ENCODE assay signal across 1 cellular context in the genomic region with DNA sequence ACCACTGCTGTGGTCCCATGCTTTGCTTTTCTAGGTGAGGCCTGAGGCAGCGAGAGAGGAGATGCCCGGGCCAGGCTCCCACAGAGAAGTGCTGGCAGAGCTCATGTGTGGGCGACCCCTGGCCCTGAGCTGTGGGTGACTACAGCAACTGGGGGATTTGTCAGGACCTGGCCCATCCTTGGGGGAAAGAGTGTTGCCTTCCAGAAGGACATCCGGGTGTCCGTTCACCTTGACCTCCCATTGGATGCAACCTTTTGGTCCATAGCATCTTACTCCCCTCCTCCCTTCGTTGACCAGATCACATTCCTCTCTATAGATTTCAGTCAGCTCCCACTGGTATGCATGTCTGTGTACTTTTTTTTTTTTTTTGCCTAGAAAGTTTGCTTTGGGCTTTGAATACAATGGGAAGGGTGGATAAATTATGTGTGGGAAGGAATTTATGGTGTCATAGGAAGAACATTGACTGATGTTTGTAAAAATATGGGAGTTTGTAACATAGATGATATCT.
TF ChIP-seq lines count a peak whose summit lies in the region.

No MANE protein-coding gene starts in this region.

TF ChIP-seq in GM23338, 12 proteins besides CTCF, POLR2A, EP300 and RAD21 (continued from another document):
- TF ChIP-seq, protein P1, sequence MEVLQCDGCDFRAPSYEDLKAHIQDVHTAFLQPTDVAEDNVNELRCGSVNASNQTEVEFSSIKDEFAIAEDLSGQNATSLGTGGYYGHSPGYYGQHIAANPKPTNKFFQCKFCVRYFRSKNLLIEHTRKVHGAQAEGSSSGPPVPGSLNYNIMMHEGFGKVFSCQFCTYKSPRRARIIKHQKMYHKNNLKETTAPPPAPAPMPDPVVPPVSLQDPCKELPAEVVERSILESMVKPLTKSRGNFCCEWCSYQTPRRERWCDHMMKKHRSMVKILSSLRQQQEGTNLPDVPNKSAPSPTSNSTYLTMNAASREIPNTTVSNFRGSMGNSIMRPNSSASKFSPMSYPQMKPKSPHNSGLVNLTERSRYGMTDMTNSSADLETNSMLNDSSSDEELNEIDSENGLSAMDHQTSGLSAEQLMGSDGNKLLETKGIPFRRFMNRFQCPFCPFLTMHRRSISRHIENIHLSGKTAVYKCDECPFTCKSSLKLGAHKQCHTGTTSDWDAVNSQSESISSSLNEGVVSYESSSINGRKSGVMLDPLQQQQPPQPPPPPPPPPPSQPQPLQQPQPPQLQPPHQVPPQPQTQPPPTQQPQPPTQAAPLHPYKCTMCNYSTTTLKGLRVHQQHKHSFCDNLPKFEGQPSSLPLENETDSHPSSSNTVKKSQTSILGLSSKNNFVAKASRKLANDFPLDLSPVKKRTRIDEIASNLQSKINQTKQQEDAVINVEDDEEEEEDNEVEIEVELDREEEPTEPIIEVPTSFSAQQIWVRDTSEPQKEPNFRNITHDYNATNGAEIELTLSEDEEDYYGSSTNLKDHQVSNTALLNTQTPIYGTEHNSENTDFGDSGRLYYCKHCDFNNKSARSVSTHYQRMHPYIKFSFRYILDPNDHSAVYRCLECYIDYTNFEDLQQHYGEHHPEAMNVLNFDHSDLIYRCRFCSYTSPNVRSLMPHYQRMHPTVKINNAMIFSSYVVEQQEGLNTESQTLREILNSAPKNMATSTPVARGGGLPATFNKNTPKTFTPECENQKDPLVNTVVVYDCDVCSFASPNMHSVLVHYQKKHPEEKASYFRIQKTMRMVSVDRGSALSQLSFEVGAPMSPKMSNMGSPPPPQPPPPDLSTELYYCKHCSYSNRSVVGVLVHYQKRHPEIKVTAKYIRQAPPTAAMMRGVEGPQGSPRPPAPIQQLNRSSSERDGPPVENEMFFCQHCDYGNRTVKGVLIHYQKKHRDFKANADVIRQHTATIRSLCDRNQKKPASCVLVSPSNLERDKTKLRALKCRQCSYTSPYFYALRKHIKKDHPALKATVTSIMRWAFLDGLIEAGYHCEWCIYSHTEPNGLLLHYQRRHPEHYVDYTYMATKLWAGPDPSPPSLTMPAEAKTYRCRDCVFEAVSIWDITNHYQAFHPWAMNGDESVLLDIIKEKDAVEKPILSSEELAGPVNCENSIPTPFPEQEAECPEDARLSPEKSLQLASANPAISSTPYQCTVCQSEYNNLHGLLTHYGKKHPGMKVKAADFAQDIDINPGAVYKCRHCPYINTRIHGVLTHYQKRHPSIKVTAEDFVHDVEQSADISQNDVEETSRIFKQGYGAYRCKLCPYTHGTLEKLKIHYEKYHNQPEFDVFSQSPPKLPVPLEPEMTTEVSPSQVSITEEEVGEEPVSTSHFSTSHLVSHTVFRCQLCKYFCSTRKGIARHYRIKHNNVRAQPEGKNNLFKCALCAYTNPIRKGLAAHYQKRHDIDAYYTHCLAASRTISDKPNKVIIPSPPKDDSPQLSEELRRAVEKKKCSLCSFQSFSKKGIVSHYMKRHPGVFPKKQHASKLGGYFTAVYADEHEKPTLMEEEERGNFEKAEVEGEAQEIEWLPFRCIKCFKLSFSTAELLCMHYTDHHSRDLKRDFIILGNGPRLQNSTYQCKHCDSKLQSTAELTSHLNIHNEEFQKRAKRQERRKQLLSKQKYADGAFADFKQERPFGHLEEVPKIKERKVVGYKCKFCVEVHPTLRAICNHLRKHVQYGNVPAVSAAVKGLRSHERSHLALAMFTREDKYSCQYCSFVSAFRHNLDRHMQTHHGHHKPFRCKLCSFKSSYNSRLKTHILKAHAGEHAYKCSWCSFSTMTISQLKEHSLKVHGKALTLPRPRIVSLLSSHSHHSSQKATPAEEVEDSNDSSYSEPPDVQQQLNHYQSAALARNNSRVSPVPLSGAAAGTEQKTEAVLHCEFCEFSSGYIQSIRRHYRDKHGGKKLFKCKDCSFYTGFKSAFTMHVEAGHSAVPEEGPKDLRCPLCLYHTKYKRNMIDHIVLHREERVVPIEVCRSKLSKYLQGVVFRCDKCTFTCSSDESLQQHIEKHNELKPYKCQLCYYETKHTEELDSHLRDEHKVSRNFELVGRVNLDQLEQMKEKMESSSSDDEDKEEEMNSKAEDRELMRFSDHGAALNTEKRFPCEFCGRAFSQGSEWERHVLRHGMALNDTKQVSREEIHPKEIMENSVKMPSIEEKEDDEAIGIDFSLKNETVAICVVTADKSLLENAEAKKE (CRISPR knock-in tag; IDR thresholded peaks at IDR 0.05): no peak
- TF ChIP-seq ZNF114 (CRISPR knock-in tag; IDR thresholded peaks at IDR 0.05) (no peak), EZH2 (IDR thresholded peaks at IDR 0.05; ENCODE audit: low read depth, unreplicated experiment) (no peak)
